Comparison of ENCODE assay signal across 8 cellular contexts in the genomic region with DNA sequence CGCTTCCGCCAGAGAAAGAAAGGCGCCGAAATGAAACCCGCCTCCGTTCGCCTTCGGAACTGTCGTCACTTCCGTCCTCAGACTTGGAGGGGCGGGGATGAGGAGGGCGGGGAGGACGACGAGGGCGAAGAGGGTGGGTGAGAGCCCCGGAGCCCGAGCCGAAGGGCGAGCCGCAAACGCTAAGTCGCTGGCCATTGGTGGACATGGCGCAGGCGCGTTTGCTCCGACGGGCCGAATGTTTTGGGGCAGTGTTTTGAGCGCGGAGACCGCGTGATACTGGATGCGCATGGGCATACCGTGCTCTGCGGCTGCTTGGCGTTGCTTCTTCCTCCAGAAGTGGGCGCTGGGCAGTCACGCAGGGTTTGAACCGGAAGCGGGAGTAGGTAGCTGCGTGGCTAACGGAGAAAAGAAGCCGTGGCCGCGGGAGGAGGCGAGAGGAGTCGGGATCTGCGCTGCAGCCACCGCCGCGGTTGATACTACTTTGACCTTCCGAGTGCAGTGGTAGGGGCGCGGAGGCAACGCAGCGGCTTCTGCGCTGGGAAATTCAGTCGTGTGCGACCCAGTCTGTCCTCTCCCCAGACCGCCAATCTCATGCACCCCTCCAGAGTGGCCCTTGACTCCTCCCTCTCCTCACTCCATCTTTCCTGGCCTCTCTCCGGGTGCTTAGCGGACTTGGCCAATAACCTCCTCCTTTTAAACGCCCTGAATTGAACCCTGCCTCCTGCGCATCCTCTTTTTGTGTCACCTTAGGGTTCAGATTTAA. TPM values are rescaled to one million over a fixed set of nuclear protein-coding genes. Genes with fewer than 3 reads are reported as not detected.
DNase-seq lines count a peak whose midpoint lies in the region; ATAC-seq and TF ChIP-seq lines count a peak whose summit lies in the region.

A gene with protein sequence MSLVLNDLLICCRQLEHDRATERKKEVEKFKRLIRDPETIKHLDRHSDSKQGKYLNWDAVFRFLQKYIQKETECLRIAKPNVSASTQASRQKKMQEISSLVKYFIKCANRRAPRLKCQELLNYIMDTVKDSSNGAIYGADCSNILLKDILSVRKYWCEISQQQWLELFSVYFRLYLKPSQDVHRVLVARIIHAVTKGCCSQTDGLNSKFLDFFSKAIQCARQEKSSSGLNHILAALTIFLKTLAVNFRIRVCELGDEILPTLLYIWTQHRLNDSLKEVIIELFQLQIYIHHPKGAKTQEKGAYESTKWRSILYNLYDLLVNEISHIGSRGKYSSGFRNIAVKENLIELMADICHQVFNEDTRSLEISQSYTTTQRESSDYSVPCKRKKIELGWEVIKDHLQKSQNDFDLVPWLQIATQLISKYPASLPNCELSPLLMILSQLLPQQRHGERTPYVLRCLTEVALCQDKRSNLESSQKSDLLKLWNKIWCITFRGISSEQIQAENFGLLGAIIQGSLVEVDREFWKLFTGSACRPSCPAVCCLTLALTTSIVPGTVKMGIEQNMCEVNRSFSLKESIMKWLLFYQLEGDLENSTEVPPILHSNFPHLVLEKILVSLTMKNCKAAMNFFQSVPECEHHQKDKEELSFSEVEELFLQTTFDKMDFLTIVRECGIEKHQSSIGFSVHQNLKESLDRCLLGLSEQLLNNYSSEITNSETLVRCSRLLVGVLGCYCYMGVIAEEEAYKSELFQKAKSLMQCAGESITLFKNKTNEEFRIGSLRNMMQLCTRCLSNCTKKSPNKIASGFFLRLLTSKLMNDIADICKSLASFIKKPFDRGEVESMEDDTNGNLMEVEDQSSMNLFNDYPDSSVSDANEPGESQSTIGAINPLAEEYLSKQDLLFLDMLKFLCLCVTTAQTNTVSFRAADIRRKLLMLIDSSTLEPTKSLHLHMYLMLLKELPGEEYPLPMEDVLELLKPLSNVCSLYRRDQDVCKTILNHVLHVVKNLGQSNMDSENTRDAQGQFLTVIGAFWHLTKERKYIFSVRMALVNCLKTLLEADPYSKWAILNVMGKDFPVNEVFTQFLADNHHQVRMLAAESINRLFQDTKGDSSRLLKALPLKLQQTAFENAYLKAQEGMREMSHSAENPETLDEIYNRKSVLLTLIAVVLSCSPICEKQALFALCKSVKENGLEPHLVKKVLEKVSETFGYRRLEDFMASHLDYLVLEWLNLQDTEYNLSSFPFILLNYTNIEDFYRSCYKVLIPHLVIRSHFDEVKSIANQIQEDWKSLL (N-terminal part only) (plus strand): TSS at position 382 of the 763 bp plus-strand sequence. CDS start 4,558 bp downstream, outside the sequence.

- in situ Hi-C loops in GM18951 (cut with MboI; ENCODE audit: low sequenced_read_pairs, unreplicated experiment), result no loop called here

- TF ChIP-seq POLR2A in GM18951 (IDR thresholded peaks at IDR 0.05; ENCODE audit: extremely low read depth, insufficient read depth, insufficient read length), result peak; percentile 65

- peak; percentile 90 for TF ChIP-seq CTCF in AG09319 (IDR thresholded peaks at IDR 0.05; ENCODE audit: low read depth, low read length)
- no peak for TF ChIP-seq CTCF in activated B cell treated with CpG ODN at 0.5 μM for 24 hours (IDR thresholded peaks at IDR 0.05)

- intact Hi-C loops in activated B cell treated with CpG ODN at 0.5 μM for 24 hours (cut with micrococcal nuclease), result loop anchor here (1.0 to 10.0 kb wide), 13 partner anchors 13 to 766 kb away; a partner anchor contains a TSS

- H3K36me3 Mint-ChIP-seq in activated B cell treated with CpG ODN at 0.5 μM for 24 hours (ENCODE audit: low read depth), result peaks cover 49% of the 10 kb centered on the region
- H3K36me3 Mint-ChIP-seq in central memory CD8-positive, alpha-beta T cell (ENCODE audit: insufficient read depth), result peaks cover 32% of the 10 kb centered on the region

- no peaks in the 10 kb centered on the region for H3K27me3 Mint-ChIP-seq in activated B cell treated with CpG ODN at 0.5 μM for 24 hours
- no peaks in the 10 kb centered on the region for H3K27me3 Mint-ChIP-seq in central memory CD8-positive, alpha-beta T cell

- peaks cover 51% of the 10 kb centered on the region for H3K4me1 Mint-ChIP-seq in activated B cell treated with CpG ODN at 0.5 μM for 24 hours
- peaks cover 54% of the 10 kb centered on the region for H3K4me1 Mint-ChIP-seq in central memory CD8-positive, alpha-beta T cell

- H3K9me3 Mint-ChIP-seq in activated B cell treated with CpG ODN at 0.5 μM for 24 hours, result no peaks in the 10 kb centered on the region
- H3K9me3 Mint-ChIP-seq in central memory CD8-positive, alpha-beta T cell, result no peaks in the 10 kb centered on the region

- CTCF ChIA-PET in activated B cell treated with CpG ODN at 0.5 μM for 24 hours (lab: Charles Lee), result interaction anchor here (0.7 to 2.7 kb wide), 4 partner anchors 15 to 69 kb away, joined by 4 to 34 read pairs (median 4); no protein-coding TSS in a partner anchor

- DNase-seq in AG09319 (ENCODE audit: extremely low read depth, low read depth), result peak; percentile 98
- DNase-seq in NCI-H226, result peak; percentile 99
- peak; percentile 94 for DNase-seq in activated B cell treated with CpG ODN at 0.5 μM for 24 hours
- peak; percentile 96 to 98 for DNase-seq in central memory CD8-positive, alpha-beta T cell (ENCODE audit: low spot score in 2 of 2)
- peak; percentile 100 for DNase-seq in islet precursor cell
- DNase-seq in stimulated activated CD4-positive, alpha-beta T cell treated with anti-CD3 and anti-CD28 coated beads, Interleukin-12 subunit alpha, Interleukin-12 subunit beta, amount 100 ng/mL, for 48 hours (ENCODE audit: low read depth in 2 of 3, low spot score in 1 of 3), result peak; percentile 91 to 98 (median 97)

- ATAC-seq in HG03196 (IDR thresholded peaks at IDR 0.05; ENCODE audit: unreplicated experiment) (peak; percentile 82), activated B cell treated with CpG ODN at 0.5 μM for 24 hours (ENCODE audit: low read depth) (peak; percentile 82)
- peak; percentile 77 for ATAC-seq in central memory CD8-positive, alpha-beta T cell (replicated peaks; ENCODE audit: extremely low read depth, poor library complexity, severe bottlenecking)

- no peak within 1 kb of the TSS for H3K27ac Mint-ChIP-seq in activated B cell treated with CpG ODN at 0.5 μM for 24 hours
- no peak within 1 kb of the TSS for H3K27ac Mint-ChIP-seq in central memory CD8-positive, alpha-beta T cell (ENCODE audit: low read depth)

- POLR2A ChIA-PET in activated B cell treated with CpG ODN at 0.5 μM for 24 hours (lab: Charles Lee), result interaction anchor here (0.7 to 8.9 kb wide), 21 partner anchors 10 to 1129 kb away, joined by 3 to 210 read pairs (median 5); a partner anchor contains a TSS

- no peak within 1 kb of the TSS for H3K4me3 Mint-ChIP-seq in activated B cell treated with CpG ODN at 0.5 μM for 24 hours
- no peak within 1 kb of the TSS for H3K4me3 Mint-ChIP-seq in central memory CD8-positive, alpha-beta T cell

RNA-seq across cellular contexts. Expression of the gene that starts here (rescaled TPM):
- 164 and 184 TPM in 2 replicates for total RNA-seq in activated B cell treated with CpG ODN at 0.5 μM for 24 hours

Comparison
In these comparisons a context has a peak if more than half of its experiments do, and no peak if none do; other contexts are left out.
1. Peak in every context shown above with its lines: DNase-seq and ATAC-seq.